In the genomic region with DNA sequence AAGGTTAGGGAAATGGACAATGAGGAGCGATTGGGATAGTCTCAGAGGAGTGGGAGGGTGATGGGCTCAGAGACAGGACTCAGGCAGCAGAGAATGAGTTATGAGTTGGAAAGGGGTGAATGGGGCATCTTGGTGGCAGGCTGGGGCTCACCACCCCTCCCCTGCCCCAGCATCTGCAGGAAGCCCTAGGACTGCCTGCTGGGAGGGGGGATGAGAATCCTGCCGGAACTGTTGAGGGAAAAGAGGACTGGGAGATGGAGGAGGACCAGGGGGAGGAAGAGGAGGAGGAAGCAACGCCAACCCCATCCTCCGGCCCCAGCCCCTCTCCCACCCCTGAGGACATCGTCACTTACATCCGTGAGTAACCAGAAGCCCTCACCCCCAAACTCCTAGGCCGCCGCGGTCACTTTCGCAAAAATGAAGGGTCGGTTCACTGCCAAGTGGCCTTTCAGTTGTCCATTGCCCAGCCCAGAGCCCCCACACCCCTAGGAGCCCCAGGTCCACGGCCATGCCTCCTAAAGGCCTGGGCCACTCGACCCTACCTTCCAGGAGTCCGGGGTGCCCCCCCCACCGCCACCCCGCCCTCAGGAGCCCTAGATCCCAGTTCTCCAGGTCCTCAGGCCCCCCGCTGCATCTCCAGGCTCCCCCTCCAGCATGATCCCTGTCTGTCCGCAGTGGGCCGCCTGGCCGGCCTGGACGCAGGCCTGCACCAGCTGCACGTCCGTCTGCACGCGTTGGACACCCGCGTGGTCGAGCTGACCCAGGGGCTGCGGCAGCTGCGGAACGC, we compare ENCODE assay signal across 8 cellular contexts. TPM values are rescaled to one million over a fixed set of nuclear protein-coding genes. Genes with fewer than 3 reads are reported as not detected.
DNase-seq lines count a peak whose midpoint lies in the region; ATAC-seq and TF ChIP-seq lines count a peak whose summit lies in the region.

No MANE protein-coding gene starts in this region.

- H3K9ac ChIP-seq in skeletal muscle satellite cell (ENCODE audit: low read depth, low read length), result peak overlapping the region; percentile 66

- H3K9me3 Mint-ChIP-seq in glutamatergic neuron (ENCODE audit: unreplicated experiment), result peaks cover 14% of the 10 kb centered on the region

- peak overlapping the region; percentile 88 for H3K4me2 ChIP-seq in skeletal muscle satellite cell (ENCODE audit: low read length)

- no peaks in the 10 kb centered on the region for H3K9me3 ChIP-seq in T-helper 17 cell (ENCODE audit: control insufficient read depth, low read length, poor library complexity, severe bottlenecking)
- H3K9me3 ChIP-seq in skeletal muscle satellite cell (replicated peaks; ENCODE audit: low read length), result no peaks in the 10 kb centered on the region

- peak overlapping the region; percentile 72 for H3K4me3 ChIP-seq in skeletal muscle satellite cell (ENCODE audit: low read length)

- TF ChIP-seq CTCF in glutamatergic neuron (IDR thresholded peaks at IDR 0.05; ENCODE audit: partially characterized antibody, unreplicated experiment), result no peak

- H3K4me1 ChIP-seq in skeletal muscle satellite cell (ENCODE audit: control insufficient read depth, insufficient read depth, low read length), result peaks cover 35% of the 10 kb centered on the region

- H3K36me3 ChIP-seq in skeletal muscle satellite cell (ENCODE audit: insufficient read depth, low read length), result no peaks in the 10 kb centered on the region

- H3K4me1 Mint-ChIP-seq in T-helper 17 cell (peaks cover 13% of the 10 kb centered on the region), glutamatergic neuron (ENCODE audit: low read depth, unreplicated experiment) (peaks cover 25% of the 10 kb centered on the region)

- no peaks in the 10 kb centered on the region for H3K27me3 ChIP-seq in skeletal muscle satellite cell (ENCODE audit: control insufficient read depth, insufficient read depth, low read length)

- peaks cover 6% of the 10 kb centered on the region for H3K36me3 Mint-ChIP-seq in T-helper 17 cell (ENCODE audit: low read depth)
- no peaks in the 10 kb centered on the region for H3K36me3 Mint-ChIP-seq in glutamatergic neuron (ENCODE audit: unreplicated experiment)

- DNase-seq in T-helper 17 cell (no peak), glutamatergic neuron (no peak), DMS53 (lab: John Stamatoyannopoulos, UW) (no peak)
- no peak for DNase-seq in activated effector memory CD4-positive, alpha-beta T cell treated with Interleukin-2 at 50 U/mL for 16 hours

- peaks cover 80% of the 10 kb centered on the region for H3K27me3 Mint-ChIP-seq in T-helper 17 cell
- H3K27me3 Mint-ChIP-seq in glutamatergic neuron (ENCODE audit: unreplicated experiment), result peaks cover 34% of the 10 kb centered on the region

- H3K27ac Mint-ChIP-seq in T-helper 17 cell (no peak overlapping the region), glutamatergic neuron (ENCODE audit: unreplicated experiment) (no peak overlapping the region)

- H3K4me3 Mint-ChIP-seq in T-helper 17 cell, result peak overlapping the region; percentile 61
- H3K4me3 Mint-ChIP-seq in glutamatergic neuron (ENCODE audit: unreplicated experiment), result peak overlapping the region; percentile 95

- ATAC-seq in GM19025 (IDR thresholded peaks at IDR 0.05; ENCODE audit: low read depth, unreplicated experiment) (peak; percentile 6), T-helper 17 cell (no peak), GM18909 (IDR thresholded peaks at IDR 0.05; ENCODE audit: poor library complexity, unreplicated experiment) (no peak), GM19035 (IDR thresholded peaks at IDR 0.05; ENCODE audit: unreplicated experiment) (no peak)

RNA-seq across cellular contexts. Expression of gene CLEC11A, which starts 0.8 kb away (rescaled TPM):
- under 1 TPM in 1 of 2 donors, not detected in 1; 0.39 TPM for total RNA-seq in T-helper 17 cell
- total RNA-seq in glutamatergic neuron (ENCODE audit: unreplicated experiment), result 4.0 TPM
- total RNA-seq in skeletal muscle satellite cell (2012; rRNA removed), result 11.9 and 23.8 TPM in 2 replicates

RNA-seq across cellular contexts. Expression of gene SHANK1, which starts 4.3 kb away (rescaled TPM):
- total RNA-seq in T-helper 17 cell, result not detected
- 19.0 TPM for total RNA-seq in glutamatergic neuron (ENCODE audit: unreplicated experiment)
- total RNA-seq in skeletal muscle satellite cell (2012; rRNA removed), result 0.25 and 1.5 TPM in 2 replicates

RNA-seq across cellular contexts. Expression of gene GPR32, which starts 46.3 kb away (rescaled TPM):
- total RNA-seq in T-helper 17 cell (not detected), glutamatergic neuron (ENCODE audit: unreplicated experiment) (not detected)
- total RNA-seq in skeletal muscle satellite cell (2012; rRNA removed), result not detected in 2 replicates

Comparison
In these comparisons a context has a peak if more than half of its experiments do, and no peak if none do; other contexts are left out.
1. RNA of gene SHANK1, which starts 4.3 kb away (total RNA-seq): 19.0 TPM in glutamatergic neuron (single experiment); not detected in T-helper 17 cell; every median in the first group is over 10 times any median in the second.